Comparison of ENCODE assay signal across 24 cellular contexts in the genomic region with DNA sequence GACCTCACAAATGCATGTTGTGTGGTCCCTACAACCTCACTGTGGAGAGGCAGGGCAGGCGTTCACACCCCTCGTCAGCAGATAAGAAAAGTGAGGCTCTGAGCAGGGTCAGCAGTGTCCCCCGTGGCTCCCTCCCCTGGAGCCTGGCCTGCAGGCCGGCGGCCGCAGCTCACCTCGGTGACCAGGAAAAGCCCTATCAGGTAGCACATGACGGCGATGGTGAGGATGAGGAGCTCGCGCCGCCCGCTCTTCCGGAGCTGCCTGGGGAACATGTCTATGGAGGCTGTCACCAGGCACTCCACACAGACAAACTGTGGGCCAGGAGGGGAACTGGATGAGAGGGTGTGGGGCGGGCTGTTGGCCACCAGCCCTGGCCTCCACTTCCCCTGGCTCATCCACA. TPM values are rescaled to one million over a fixed set of nuclear protein-coding genes. Genes with fewer than 3 reads are reported as not detected.
DNase-seq lines count a peak whose midpoint lies in the region; ATAC-seq and TF ChIP-seq lines count a peak whose summit lies in the region.
"Had no signal": no experiment of that assay in that cellular context is flagged by ENCODE, and none has a peak within 500 bp of the region (broad histone marks: within the 10 kb centered on the region; RNA-seq: fewer than 3 reads in every experiment).

No MANE protein-coding gene starts in this region.

- H3K4me3 Mint-ChIP-seq in natural killer cell treated with Interleukin-12 subunit alpha and Interleukin-12 subunit beta and Interleukin-15 and Interleukin-18, amount 100 ng/mL, for 72 hours, result no peak overlapping the region
- H3K4me3 Mint-ChIP-seq in natural killer cell (no peak overlapping the region), neural progenitor cell (peak overlapping the region; percentile 52)
- H3K4me3 Mint-ChIP-seq in stimulated activated effector memory CD8-positive, alpha-beta T cell treated with anti-CD3 and anti-CD28 coated beads, Interleukin-12 subunit alpha, Interleukin-12 subunit beta, amount 100 ng/mL, for 72 hours, result no peak overlapping the region
- H3K4me3 Mint-ChIP-seq: CD14-positive monocyte; CD4-positive, alpha-beta T cell; CD8-positive, alpha-beta memory T cell had no signal

- H3K27ac ChIP-seq in neural progenitor cell (no peak overlapping the region), substantia nigra (ENCODE audit: low read depth, low read length, poor library complexity, severe bottlenecking) (peak overlapping the region; percentile 21)
- H3K27ac ChIP-seq: A549; BLaER1 treated with 17β-estradiol and CSF1 and Interleukin-3, amounts not matched to agents 10 nM and 100 nM had no signal

- H3K4me3 ChIP-seq in neural progenitor cell, result no peak overlapping the region
- H3K4me3 ChIP-seq: A549; BLaER1 treated with 17β-estradiol and CSF1 and Interleukin-3, amounts not matched to agents 10 nM and 100 nM; GM12878 had no signal

- peaks cover 0 to 5% of the 10 kb centered on the region in 2 donors for H3K4me1 Mint-ChIP-seq in natural killer cell treated with Interleukin-12 subunit alpha and Interleukin-12 subunit beta and Interleukin-15 and Interleukin-18, amount 100 ng/mL, for 72 hours (ENCODE audit: low read depth in 2 of 2)
- H3K4me1 Mint-ChIP-seq in natural killer cell (no peaks in the 10 kb centered on the region), neural progenitor cell (peaks cover 17% of the 10 kb centered on the region)
- H3K4me1 Mint-ChIP-seq in stimulated activated effector memory CD8-positive, alpha-beta T cell treated with anti-CD3 and anti-CD28 coated beads, Interleukin-12 subunit alpha, Interleukin-12 subunit beta, amount 100 ng/mL, for 72 hours, result peaks cover 5% of the 10 kb centered on the region
- H3K4me1 Mint-ChIP-seq: CD8-positive, alpha-beta memory T cell had no signal

- no peak overlapping the region for H3K9ac ChIP-seq in neural progenitor cell
- H3K9ac ChIP-seq: BLaER1 treated with 17β-estradiol and CSF1 and Interleukin-3, amounts not matched to agents 10 nM and 100 nM had no signal

- intact Hi-C loops in natural killer cell (cut with micrococcal nuclease), result no loop called here

- no peaks in the 10 kb centered on the region for H4K20me1 ChIP-seq in neural progenitor cell (ENCODE audit: low read depth)
- H4K20me1 ChIP-seq: BLaER1 treated with 17β-estradiol and CSF1 and Interleukin-3, amounts not matched to agents 10 nM and 100 nM had no signal

- no peak overlapping the region for H3K4me2 ChIP-seq in neural progenitor cell
- H3K4me2 ChIP-seq: A549; BLaER1 treated with 17β-estradiol and CSF1 and Interleukin-3, amounts not matched to agents 10 nM and 100 nM had no signal

- H3K79me2 ChIP-seq in neural progenitor cell (ENCODE audit: low read depth), result no peaks in the 10 kb centered on the region

- no peaks in the 10 kb centered on the region for H3F3A ChIP-seq in neural progenitor cell (ENCODE audit: low read depth)

- H3K27ac Mint-ChIP-seq in natural killer cell treated with Interleukin-12 subunit alpha and Interleukin-12 subunit beta and Interleukin-15 and Interleukin-18, amount 100 ng/mL, for 72 hours, result no peak overlapping the region
- H3K27ac Mint-ChIP-seq in natural killer cell, result no peak overlapping the region
- no peak overlapping the region for H3K27ac Mint-ChIP-seq in neural progenitor cell
- H3K27ac Mint-ChIP-seq in stimulated activated effector memory CD8-positive, alpha-beta T cell treated with anti-CD3 and anti-CD28 coated beads, Interleukin-12 subunit alpha, Interleukin-12 subunit beta, amount 100 ng/mL, for 72 hours, result no peak overlapping the region
- H3K27ac Mint-ChIP-seq: CD4-positive, alpha-beta T cell; CD8-positive, alpha-beta memory T cell had no signal

- no peaks in the 10 kb centered on the region for H3K36me3 Mint-ChIP-seq in natural killer cell treated with Interleukin-12 subunit alpha and Interleukin-12 subunit beta and Interleukin-15 and Interleukin-18, amount 100 ng/mL, for 72 hours
- H3K36me3 Mint-ChIP-seq in natural killer cell, result no peaks in the 10 kb centered on the region
- no peaks in the 10 kb centered on the region for H3K36me3 Mint-ChIP-seq in neural progenitor cell
- H3K36me3 Mint-ChIP-seq in stimulated activated effector memory CD8-positive, alpha-beta T cell treated with anti-CD3 and anti-CD28 coated beads, Interleukin-12 subunit alpha, Interleukin-12 subunit beta, amount 100 ng/mL, for 72 hours, result no peaks in the 10 kb centered on the region
- H3K36me3 Mint-ChIP-seq: CD8-positive, alpha-beta memory T cell had no signal

- H2AFZ ChIP-seq in neural progenitor cell (replicated peaks), result no peak overlapping the region

- H3K27me3 ChIP-seq in neural progenitor cell, result peaks cover 55% of the 10 kb centered on the region
- H3K27me3 ChIP-seq: BE2C; BLaER1 treated with 17β-estradiol and CSF1 and Interleukin-3, amounts not matched to agents 10 nM and 100 nM had no signal

- H3K9me3 ChIP-seq in neural progenitor cell (ENCODE audit: low read depth), result no peaks in the 10 kb centered on the region
- H3K9me3 ChIP-seq: A549, BE2C had no signal

- DNase-seq in natural killer cell treated with Interleukin-12 subunit alpha and Interleukin-12 subunit beta and Interleukin-15 and Interleukin-18, amount 100 ng/mL, for 72 hours (ENCODE audit: low spot score), result peak; percentile 5
- DNase-seq in natural killer cell, result no peak
- DNase-seq in neural progenitor cell (ENCODE audit: low spot score), result no peak
- DNase-seq in substantia nigra (lab: John Stamatoyannopoulos, UW), result no peak
- no peak for DNase-seq in stimulated activated CD4-positive, alpha-beta T cell treated with anti-CD3 and anti-CD28 coated beads, Interleukin-2, amount 100 ng/mL, for 24 hours
- no peak for DNase-seq in stimulated activated effector memory CD8-positive, alpha-beta T cell treated with anti-CD3 and anti-CD28 coated beads, Interleukin-12 subunit alpha, Interleukin-12 subunit beta, amount 100 ng/mL, for 72 hours (ENCODE audit: low spot score in 2 of 2)
- DNase-seq in NCI-H187 (lab: John Stamatoyannopoulos, UW), result no peak
- DNase-seq: 8988T; ACHN; AML-193; BE2C; CD4-positive, alpha-beta T cell; CD8-positive, alpha-beta memory T cell; DMS 273 treated with DMSO at 0.1 percent for 48 hours; DMS79; EL; GDM1; GOT3; H7; HCEC 1CT had no signal

- no peak for TF ChIP-seq CTCF in natural killer cell (IDR thresholded peaks at IDR 0.05)
- no peak for TF ChIP-seq CTCF in neural progenitor cell (IDR thresholded peaks at IDR 0.05)

- no peaks in the 10 kb centered on the region for H3K4me1 ChIP-seq in neural progenitor cell

- H3K27me3 Mint-ChIP-seq in natural killer cell treated with Interleukin-12 subunit alpha and Interleukin-12 subunit beta and Interleukin-15 and Interleukin-18, amount 100 ng/mL, for 72 hours, result peaks cover 23 to 30% of the 10 kb centered on the region in 2 donors
- H3K27me3 Mint-ChIP-seq in natural killer cell (ENCODE audit: low read depth in 2 of 2), result peaks cover 17 to 38% of the 10 kb centered on the region in 2 donors
- H3K27me3 Mint-ChIP-seq in neural progenitor cell (ENCODE audit: insufficient read depth, low read depth), result peaks cover 30% of the 10 kb centered on the region

- no peak for ATAC-seq in natural killer cell treated with Interleukin-12 subunit alpha and Interleukin-12 subunit beta and Interleukin-15 and Interleukin-18, amount 100 ng/mL, for 72 hours
- ATAC-seq in natural killer cell, result no peak
- no peak for ATAC-seq in stimulated activated effector memory CD8-positive, alpha-beta T cell treated with anti-CD3 and anti-CD28 coated beads, Interleukin-12 subunit alpha, Interleukin-12 subunit beta, amount 100 ng/mL, for 72 hours
- ATAC-seq: A549, GM12878 had no signal

- H3K36me3 ChIP-seq in neural progenitor cell, result no peaks in the 10 kb centered on the region
- H3K36me3 ChIP-seq: BE2C; BLaER1 treated with 17β-estradiol and CSF1 and Interleukin-3, amounts not matched to agents 10 nM and 100 nM had no signal

- peaks cover 4% of the 10 kb centered on the region for H3K9me3 Mint-ChIP-seq in natural killer cell treated with Interleukin-12 subunit alpha and Interleukin-12 subunit beta and Interleukin-15 and Interleukin-18, amount 100 ng/mL, for 72 hours
- peaks cover 0 to 2% of the 10 kb centered on the region in 2 donors for H3K9me3 Mint-ChIP-seq in natural killer cell
- H3K9me3 Mint-ChIP-seq in neural progenitor cell, result peaks cover 7% of the 10 kb centered on the region
- H3K9me3 Mint-ChIP-seq in stimulated activated effector memory CD8-positive, alpha-beta T cell treated with anti-CD3 and anti-CD28 coated beads, Interleukin-12 subunit alpha, Interleukin-12 subunit beta, amount 100 ng/mL, for 72 hours, result peaks cover 4% of the 10 kb centered on the region
- H3K9me3 Mint-ChIP-seq: CD4-positive, alpha-beta T cell; CD8-positive, alpha-beta memory T cell had no signal

RNA-seq across cellular contexts. Expression of a gene that starts 18.0 kb away (rescaled TPM):
- under 1 TPM in 1 of 2 donors, not detected in 1; 0.11 TPM for total RNA-seq in natural killer cell treated with Interleukin-12 subunit alpha and Interleukin-12 subunit beta and Interleukin-15 and Interleukin-18, amount 100 ng/mL, for 72 hours
- total RNA-seq in natural killer cell, result under 1 TPM in 2 of 3 donors, not detected in 1; 0.54 to 0.70 TPM
- total RNA-seq in neural progenitor cell (ENCODE audit: low replicate concordance), result 0.12 TPM in 1 of 2 replicates, not detected in the other
- total RNA-seq: CD4-positive, alpha-beta T cell had no signal
